Comparison of ENCODE assay signal across 40 cellular contexts in the genomic region with DNA sequence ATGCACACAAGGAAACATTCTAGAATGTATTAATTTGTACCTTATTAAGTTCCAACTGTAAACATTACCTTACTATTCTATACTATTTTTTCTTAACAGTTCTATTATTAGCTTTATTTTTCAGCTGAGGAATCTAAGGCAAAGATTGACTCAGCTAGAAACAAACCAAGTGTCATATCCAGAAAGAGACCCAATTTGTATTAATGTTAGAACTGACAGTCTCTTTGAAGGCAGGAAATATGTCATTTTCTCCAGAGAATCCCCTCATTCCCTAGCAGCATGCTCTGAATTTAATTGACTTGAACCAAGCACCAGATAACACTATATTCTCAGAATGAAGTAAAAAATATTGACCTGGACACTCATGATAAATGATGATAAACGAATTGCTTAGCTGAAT.
"Had no signal": no experiment of that assay in that cellular context is flagged by ENCODE, and none has a peak within 500 bp of the region (broad histone marks: within the 10 kb centered on the region; RNA-seq: fewer than 3 reads in every experiment).

No MANE protein-coding gene starts in this region.

- FAIRE-seq: astrocyte, bronchial epithelial cell had no signal

- H3K36me3 ChIP-seq: adrenal gland, ascending aorta, brain microvascular endothelial cell, breast epithelium, cardiac muscle cell had no signal

- H3K27me3 Mint-ChIP-seq: activated naive CD4-positive, alpha-beta T cell treated with anti-CD3 and anti-CD28 coated beads, Interleukin-2, amount 10 ng/mL, durations not matched to agents 7 days and 5 days; activated naive CD4-positive, alpha-beta T cell treated with anti-CD3 and anti-CD28 coated beads, Interleukin-2, amount 50 U/mL, for 24 hours; activated naive CD8-positive, alpha-beta T cell; activated naive CD8-positive, alpha-beta T cell treated with anti-CD3 and anti-CD28 coated beads for 36 hours; activated naive CD8-positive, alpha-beta T cell treated with anti-CD3 and anti-CD28 coated beads, Interleukin-2, amount 10 ng/mL, durations not matched to agents 7 days and 5 days; activated T-cell treated with anti-CD3 and anti-CD28 coated beads, Interleukin-2, amount 50 U/mL, for 24 hours; activated T-helper 17 cell treated with anti-CD3 and anti-CD28 coated beads, Interleukin-2, amount 50 U/mL, for 72 hours; central memory CD8-positive, alpha-beta T cell had no signal

- H3K4me1 Mint-ChIP-seq: activated naive CD4-positive, alpha-beta T cell treated with anti-CD3 and anti-CD28 coated beads, Interleukin-2, amount 10 ng/mL, durations not matched to agents 7 days and 5 days; activated naive CD4-positive, alpha-beta T cell treated with anti-CD3 and anti-CD28 coated beads, Interleukin-2, amount 50 U/mL, for 24 hours; activated naive CD8-positive, alpha-beta T cell treated with anti-CD3 and anti-CD28 coated beads for 36 hours; activated naive CD8-positive, alpha-beta T cell treated with anti-CD3 and anti-CD28 coated beads, Interleukin-2, amount 10 ng/mL, durations not matched to agents 7 days and 5 days; activated naive CD8-positive, alpha-beta T cell treated with anti-CD3 and anti-CD28 coated beads, Interleukin-2, amount 50 U/mL, for 24 hours; activated T-helper 17 cell treated with anti-CD3 and anti-CD28 coated beads, Interleukin-2, amount 50 U/mL, for 72 hours; brain; central memory CD8-positive, alpha-beta T cell had no signal

- H3K4me1 ChIP-seq: adrenal gland, ascending aorta, body of pancreas, breast epithelium had no signal

- H3K9me3 ChIP-seq: adrenal gland, ascending aorta, body of pancreas, breast epithelium had no signal

- H3K4me3 Mint-ChIP-seq: activated naive CD4-positive, alpha-beta T cell treated with anti-CD3 and anti-CD28 coated beads for 36 hours; activated naive CD4-positive, alpha-beta T cell treated with anti-CD3 and anti-CD28 coated beads, Interleukin-2, amount 10 ng/mL, durations not matched to agents 7 days and 5 days; activated naive CD4-positive, alpha-beta T cell treated with anti-CD3 and anti-CD28 coated beads, Interleukin-2, amount 50 U/mL, for 24 hours; activated naive CD8-positive, alpha-beta T cell; activated naive CD8-positive, alpha-beta T cell treated with anti-CD3 and anti-CD28 coated beads for 36 hours; activated naive CD8-positive, alpha-beta T cell treated with anti-CD3 and anti-CD28 coated beads, Interleukin-2, amount 10 ng/mL, durations not matched to agents 7 days and 5 days; activated naive CD8-positive, alpha-beta T cell treated with anti-CD3 and anti-CD28 coated beads, Interleukin-2, amount 50 U/mL, for 24 hours; activated T-cell treated with anti-CD3 and anti-CD28 coated beads, Interleukin-2, amount 50 U/mL, for 24 hours; activated T-cell treated with anti-CD3 and anti-CD28 coated beads, Interleukin-2, amount 50 U/mL, for 4 hours; activated T-cell treated with anti-CD3 and anti-CD28 coated beads, Interleukin-2, amount 50 U/mL, for 72 hours; activated T-helper 1 cell treated with anti-CD3 and anti-CD28 coated beads, Interleukin-12 subunit alpha, Interleukin-12 subunit beta, Interleukin-2, Interleukin-4 antibody, amounts not matched to agents 30 ng/mL and 10 ng/mL and 1 ng/mL, durations not matched to agents 14 hours and 24 hours and 36 hours; activated T-helper 17 cell treated with anti-CD3 and anti-CD28 coated beads, Interleukin-2, amount 50 U/mL, for 72 hours; brain; central memory CD8-positive, alpha-beta T cell had no signal

- ATAC-seq: activated naive CD4-positive, alpha-beta T cell treated with anti-CD3 and anti-CD28 coated beads, Interleukin-2, amount 50 U/mL, for 72 hours; activated naive CD8-positive, alpha-beta T cell treated with anti-CD3 and anti-CD28 coated beads, Interleukin-2, amount 50 U/mL, for 24 hours; activated T-cell treated with anti-CD3 and anti-CD28 coated beads, Interleukin-2, amount 50 U/mL, for 4 hours; activated T-cell treated with anti-CD3 and anti-CD28 coated beads, Interleukin-2, amount 50 U/mL, for 72 hours; activated T-helper 17 cell treated with anti-CD3 and anti-CD28 coated beads, Interleukin-2, amount 50 U/mL, for 72 hours; body of pancreas had no signal

- H3K27ac Mint-ChIP-seq: activated naive CD4-positive, alpha-beta T cell treated with anti-CD3 and anti-CD28 coated beads for 36 hours; activated naive CD4-positive, alpha-beta T cell treated with anti-CD3 and anti-CD28 coated beads, Interleukin-2, amount 10 ng/mL, durations not matched to agents 7 days and 5 days; activated naive CD4-positive, alpha-beta T cell treated with anti-CD3 and anti-CD28 coated beads, Interleukin-2, amount 50 U/mL, for 24 hours; activated naive CD4-positive, alpha-beta T cell treated with anti-CD3 and anti-CD28 coated beads, Interleukin-2, amount 50 U/mL, for 72 hours; activated naive CD8-positive, alpha-beta T cell; activated naive CD8-positive, alpha-beta T cell treated with anti-CD3 and anti-CD28 coated beads for 36 hours; activated naive CD8-positive, alpha-beta T cell treated with anti-CD3 and anti-CD28 coated beads, Interleukin-2, amount 10 ng/mL, durations not matched to agents 7 days and 5 days; activated naive CD8-positive, alpha-beta T cell treated with anti-CD3 and anti-CD28 coated beads, Interleukin-2, amount 50 U/mL, for 24 hours; activated T-cell treated with anti-CD3 and anti-CD28 coated beads, Interleukin-2, amount 50 U/mL, for 24 hours; activated T-cell treated with anti-CD3 and anti-CD28 coated beads, Interleukin-2, amount 50 U/mL, for 72 hours; activated T-helper 1 cell treated with anti-CD3 and anti-CD28 coated beads, Interleukin-12 subunit alpha, Interleukin-12 subunit beta, Interleukin-2, Interleukin-4 antibody, amounts not matched to agents 30 ng/mL and 10 ng/mL and 1 ng/mL, durations not matched to agents 14 hours and 24 hours and 36 hours; activated T-helper 17 cell treated with anti-CD3 and anti-CD28 coated beads, Interleukin-2, amount 50 U/mL, for 72 hours; activated T-helper 2 cell treated with anti-CD3 and anti-CD28 coated beads, Interferon-gamma antibody, Interleukin-2, Interleukin-4, amounts not matched to agents 10 μg/mL and 5 μg/mL and 100 μg/mL, durations not matched to agents 14 hours and 24 hours and 36 hours; brain had no signal

- H3K36me3 Mint-ChIP-seq: activated naive CD4-positive, alpha-beta T cell treated with anti-CD3 and anti-CD28 coated beads, Interleukin-2, amount 10 ng/mL, durations not matched to agents 7 days and 5 days; activated naive CD4-positive, alpha-beta T cell treated with anti-CD3 and anti-CD28 coated beads, Interleukin-2, amount 50 U/mL, for 24 hours; activated naive CD8-positive, alpha-beta T cell; activated naive CD8-positive, alpha-beta T cell treated with anti-CD3 and anti-CD28 coated beads for 36 hours; activated naive CD8-positive, alpha-beta T cell treated with anti-CD3 and anti-CD28 coated beads, Interleukin-2, amount 10 ng/mL, durations not matched to agents 7 days and 5 days; brain had no signal

- H3K4me3 ChIP-seq: adrenal gland, ascending aorta, body of pancreas, breast epithelium, cardiac muscle cell had no signal

- H3K9me3 Mint-ChIP-seq: activated T-cell treated with anti-CD3 and anti-CD28 coated beads, Interleukin-2, amount 50 U/mL, for 24 hours; activated T-helper 1 cell treated with anti-CD3 and anti-CD28 coated beads, Interleukin-12 subunit alpha, Interleukin-12 subunit beta, Interleukin-2, Interleukin-4 antibody, amounts not matched to agents 30 ng/mL and 10 ng/mL and 1 ng/mL, durations not matched to agents 14 hours and 24 hours and 36 hours; activated T-helper 2 cell treated with anti-CD3 and anti-CD28 coated beads, Interferon-gamma antibody, Interleukin-2, Interleukin-4, amounts not matched to agents 10 μg/mL and 5 μg/mL and 100 μg/mL, durations not matched to agents 14 hours and 24 hours and 36 hours had no signal

- H3K27ac ChIP-seq: adrenal gland, ascending aorta, body of pancreas, brain microvascular endothelial cell, breast epithelium, cardiac muscle cell had no signal

- H3K27me3 ChIP-seq: adrenal gland, ascending aorta, body of pancreas, brain microvascular endothelial cell, breast epithelium, cardiac muscle cell had no signal

- DNase-seq: activated effector memory CD4-positive, alpha-beta T cell treated with anti-CD3 and anti-CD28 coated beads, Interleukin-2, amount 50 U/mL, for 16 hours; activated effector memory CD4-positive, alpha-beta T cell treated with Interleukin-2 at 50 U/mL for 16 hours; activated gamma-delta T cell; activated gamma-delta T cell treated with Interleukin-2 at 50 U/mL for 16 hours; activated naive CD4-positive, alpha-beta T cell; activated naive CD4-positive, alpha-beta T cell treated with anti-CD3 and anti-CD28 coated beads for 36 hours; activated naive CD4-positive, alpha-beta T cell treated with anti-CD3 and anti-CD28 coated beads, Interleukin-2, amount 10 ng/mL, durations not matched to agents 7 days and 5 days; activated naive CD4-positive, alpha-beta T cell treated with anti-CD3 and anti-CD28 coated beads, Interleukin-2, amount 50 U/mL, for 16 hours; activated naive CD4-positive, alpha-beta T cell treated with Interleukin-2 at 50 U/mL for 16 hours; activated naive CD8-positive, alpha-beta T cell treated with anti-CD3 and anti-CD28 coated beads for 36 hours; activated naive CD8-positive, alpha-beta T cell treated with anti-CD3 and anti-CD28 coated beads, Interleukin-2, amount 10 ng/mL, durations not matched to agents 7 days and 5 days; activated naive CD8-positive, alpha-beta T cell treated with anti-CD3 and anti-CD28 coated beads, Interleukin-2, amount 50 U/mL, for 24 hours; activated T-cell treated with anti-CD3 and anti-CD28 coated beads, Interleukin-2, amount 50 U/mL, for 1 hour; activated T-cell treated with anti-CD3 and anti-CD28 coated beads, Interleukin-2, amount 50 U/mL, for 24 hours; activated T-cell treated with anti-CD3 and anti-CD28 coated beads, Interleukin-2, amount 50 U/mL, for 4 hours; activated T-cell treated with anti-CD3 and anti-CD28 coated beads, Interleukin-2, amount 50 U/mL, for 48 hours; activated T-cell treated with anti-CD3 and anti-CD28 coated beads, Interleukin-2, amount 50 U/mL, for 72 hours; adrenal gland; amniotic stem cell; amygdala; anterior cingulate cortex; aorta; body of pancreas; brain microvascular endothelial cell; caudate nucleus; central memory CD4-positive, alpha-beta T cell; cerebellar nuclear complex had no signal
